ENCODE assay signal across 17 cellular contexts in genomic region chr9:132487351-132487791, GRCh38.
DNase-seq lines count a peak whose midpoint lies in the region; TF ChIP-seq lines count a peak whose summit lies in the region.
"Had no signal": no experiment of that assay in that cellular context is flagged by ENCODE, and none has a peak within 500 bp of the region (broad histone marks: within the 10 kb centered on the region; RNA-seq: fewer than 3 reads in every experiment).

No MANE protein-coding gene starts in this region.

- no peak overlapping the region for H3K9ac ChIP-seq in endodermal cell (ENCODE audit: extremely low read depth, low read length, poor library complexity, severe bottlenecking)

- peaks cover 31% of the 10 kb centered on the region for H3K27me3 Mint-ChIP-seq in activated CD4-positive, alpha-beta memory T cell treated with anti-CD3 and anti-CD28 coated beads for 36 hours
- H3K27me3 Mint-ChIP-seq in endodermal cell (ENCODE audit: insufficient read depth), result peaks cover 3% of the 10 kb centered on the region

- H3K4me1 ChIP-seq in endodermal cell (ENCODE audit: control insufficient read depth, insufficient read depth, low read length) (no peaks in the 10 kb centered on the region), spleen (peaks cover 0 to 24% (median 9%) of the 10 kb centered on the region in 6 donors)
- H3K4me1 ChIP-seq: esophagus muscularis mucosa, sigmoid colon, suprapubic skin had no signal

- peak overlapping the region; percentile 56 for H3K4me3 Mint-ChIP-seq in activated CD4-positive, alpha-beta memory T cell treated with anti-CD3 and anti-CD28 coated beads for 36 hours
- H3K4me3 Mint-ChIP-seq in endodermal cell, result no peak overlapping the region

- intact Hi-C loops in activated CD4-positive, alpha-beta memory T cell treated with anti-CD3 and anti-CD28 coated beads for 36 hours (cut with micrococcal nuclease), result loop anchor here (1.0 kb wide), 1 partner anchor 76 kb away; no protein-coding TSS in a partner anchor
- intact Hi-C loops in spleen (cut with DNase I; ENCODE audit: low total_unique reads), result no loop called here

- no peak for TF ChIP-seq POLR2A in spleen (IDR thresholded peaks at IDR 0.05)

- H3K4me3 ChIP-seq in endodermal cell (ENCODE audit: low read length) (no peak overlapping the region), spleen (peak overlapping the region in 1 of 8 donors; percentile 4)
- H3K4me3 ChIP-seq: esophagus muscularis mucosa, ovary, sigmoid colon, suprapubic skin had no signal

- TF ChIP-seq CTCF in endodermal cell (conservative IDR thresholded peaks at IDR 0.05) (no peak), spleen (IDR thresholded peaks at IDR 0.05 in 8 of 11, conservative IDR thresholded peaks at IDR 0.05 in 3 of 11) (no peak)

- H3K9me3 ChIP-seq in endodermal cell (ENCODE audit: control insufficient read depth, low read length) (no peaks in the 10 kb centered on the region), spleen (no peaks in the 10 kb centered on the region)
- H3K9me3 ChIP-seq: esophagus muscularis mucosa, ovary, sigmoid colon, suprapubic skin had no signal

- DNase-seq in stimulated activated CD4-positive, alpha-beta T cell treated with anti-CD3 and anti-CD28 coated beads, Interleukin-4, amount 100 ng/mL, for 24 hours, result peak; percentile 15
- no peak for DNase-seq in stimulated activated CD4-positive, alpha-beta T cell treated with anti-CD3 and anti-CD28 coated beads, Interleukin-4, amount 100 ng/mL, for 1 hour
- peak; percentile 29 for DNase-seq in activated CD4-positive, alpha-beta memory T cell treated with anti-CD3 and anti-CD28 coated beads for 36 hours
- DNase-seq in endodermal cell (no peak), NCI-H187 (lab: John Stamatoyannopoulos, UW) (no peak), midbrain (lab: John Stamatoyannopoulos, UW) (no peak), spleen (no peak), LoVo (ENCODE audit: low spot score) (no peak)
- DNase-seq: amygdala, caudate nucleus, GDM1, NCI-H1694, NCI-H226, ovary, sigmoid colon had no signal

- H3K4me1 Mint-ChIP-seq in activated CD4-positive, alpha-beta memory T cell treated with anti-CD3 and anti-CD28 coated beads for 36 hours (ENCODE audit: low read depth), result peaks cover 28% of the 10 kb centered on the region
- peaks cover 15% of the 10 kb centered on the region for H3K4me1 Mint-ChIP-seq in endodermal cell

- H3K27ac Mint-ChIP-seq in activated CD4-positive, alpha-beta memory T cell treated with anti-CD3 and anti-CD28 coated beads for 36 hours, result peak overlapping the region; percentile 85
- no peak overlapping the region for H3K27ac Mint-ChIP-seq in endodermal cell

- CTCF ChIA-PET in activated CD4-positive, alpha-beta memory T cell treated with anti-CD3 and anti-CD28 coated beads for 36 hours (lab: Charles Lee), result interaction anchor here (0.7 to 1.7 kb wide), 2 partner anchors 75 to 202 kb away, joined by 3 to 5 read pairs; no protein-coding TSS in a partner anchor

- H3K27ac ChIP-seq in endodermal cell (ENCODE audit: low read depth, low read length) (peak overlapping the region; percentile 80), spleen (no peak overlapping the region)
- H3K27ac ChIP-seq: esophagus muscularis mucosa, ovary, sigmoid colon, suprapubic skin had no signal

- H3K9me3 Mint-ChIP-seq in activated CD4-positive, alpha-beta memory T cell treated with anti-CD3 and anti-CD28 coated beads for 36 hours, result no peaks in the 10 kb centered on the region
- peaks cover 3% of the 10 kb centered on the region for H3K9me3 Mint-ChIP-seq in endodermal cell

- no peaks in the 10 kb centered on the region for H3K36me3 ChIP-seq in endodermal cell (ENCODE audit: control insufficient read depth, insufficient read depth, low read length)
- H3K36me3 ChIP-seq in spleen, result no peaks in the 10 kb centered on the region
- H3K36me3 ChIP-seq: esophagus muscularis mucosa, ovary, sigmoid colon, suprapubic skin had no signal

- WGBS in endodermal cell (ENCODE audit: insufficient coverage in 1 of 2, insufficient read length in 1 of 2), 2 experiments, result 95 to 96% methylated on average over 5 to 7 of the region's 7 CpGs
- WGBS in spleen, 5 donors, result 35 to 55% (median 38%) methylated on average over 7 of the region's 7 CpGs

- no peaks in the 10 kb centered on the region for H3K36me3 Mint-ChIP-seq in activated CD4-positive, alpha-beta memory T cell treated with anti-CD3 and anti-CD28 coated beads for 36 hours
- no peaks in the 10 kb centered on the region for H3K36me3 Mint-ChIP-seq in endodermal cell (ENCODE audit: low read depth)

- POLR2A ChIA-PET in activated CD4-positive, alpha-beta memory T cell treated with anti-CD3 and anti-CD28 coated beads for 36 hours (lab: Charles Lee), result no interaction called here

- H3K27me3 ChIP-seq in endodermal cell (ENCODE audit: control insufficient read depth, insufficient read depth, low read length, poor library complexity, severe bottlenecking) (no peaks in the 10 kb centered on the region), spleen (replicated peaks in 1 of 7) (peaks cover 3 to 84% (median 23%) of the 10 kb centered on the region in 7 donors)
- H3K27me3 ChIP-seq: ovary had no signal

Comparison
In these comparisons a context has a peak if more than half of its experiments do, and no peak if none do; other contexts are left out.
1. DNase-seq: peak in stimulated activated CD4-positive, alpha-beta T cell treated with anti-CD3 and anti-CD28 coated beads, Interleukin-4, amount 100 ng/mL, for 24 hours (single experiment) and activated CD4-positive, alpha-beta memory T cell treated with anti-CD3 and anti-CD28 coated beads for 36 hours (single experiment); none in stimulated activated CD4-positive, alpha-beta T cell treated with anti-CD3 and anti-CD28 coated beads, Interleukin-4, amount 100 ng/mL, for 1 hour (single experiment), endodermal cell (single experiment), NCI-H187 (0 of 2), midbrain (single experiment), spleen (single experiment) and LoVo (single experiment).